ENCODE assay signal across 11 cellular contexts in the genomic region with DNA sequence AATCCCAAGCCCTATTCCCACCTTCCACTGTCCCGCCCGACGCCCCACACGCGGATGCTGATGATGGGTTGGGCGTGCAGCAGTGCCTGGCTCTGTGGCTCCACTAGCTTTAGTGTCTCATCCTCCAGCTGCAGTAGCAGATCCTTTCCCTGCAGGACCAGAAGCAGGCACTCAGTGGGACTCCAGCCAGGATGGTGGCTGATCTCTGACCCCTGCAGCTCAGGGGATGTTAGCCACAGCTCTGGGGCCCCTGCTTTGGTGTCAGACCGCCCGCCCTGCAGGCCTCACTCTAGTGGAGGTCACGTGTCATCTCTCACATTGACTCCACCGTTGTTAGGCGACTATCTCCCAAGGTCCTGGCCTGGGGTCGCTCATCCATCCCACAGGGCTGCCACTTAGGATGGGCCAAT. TPM values are rescaled to one million over a fixed set of nuclear protein-coding genes. Genes with fewer than 3 reads are reported as not detected.
A peak's percentile ranks its signal among the peaks of the same experiment; 100 is the strongest.
DNase-seq lines count a peak whose midpoint lies in the region; ATAC-seq, FAIRE-seq and TF ChIP-seq lines count a peak whose summit lies in the region.
"Had no signal": no experiment of that assay in that cellular context is flagged by ENCODE, and none has a peak within 500 bp of the region (broad histone marks: within the 10 kb centered on the region; RNA-seq: fewer than 3 reads in every experiment).

No MANE protein-coding gene starts in this region.

- DNase-seq in GM10248 (ENCODE audit: extremely low spot score) (peak; percentile 51), neural progenitor cell (ENCODE audit: low spot score) (no peak), GM23248 (no peak), NCI-H1105 treated with DMSO at 0.1 percent for 48 hours (lab: John Stamatoyannopoulos, UW) (no peak), kidney (no peak)
- DNase-seq: DMS153 had no signal

- FAIRE-seq in kidney (lab: Jason Lieb, UNC) = no peak
- FAIRE-seq: urothelium cell line had no signal

- WGBS in GM23248 (ENCODE audit: low coverage in 1 of 2, low lambda C conversion rate in 2 of 2, missing lambda C conversion rate in 2 of 2), 2 experiments = 97 to 98% methylated on average over 11 of the region's 12 CpGs

- H3K27me3 Mint-ChIP-seq in neural progenitor cell (ENCODE audit: insufficient read depth, low read depth) = peaks cover 2% of the 10 kb centered on the region
- H3K27me3 Mint-ChIP-seq: brain had no signal

- in situ Hi-C loops in GM23248 (cut with MboI) = no loop called here

- H3K27ac Mint-ChIP-seq in neural progenitor cell = no peak overlapping the region

- H3K9ac ChIP-seq in neural progenitor cell = no peak overlapping the region
- H3K9ac ChIP-seq in GM23248 = no peak overlapping the region
- no peak overlapping the region for H3K9ac ChIP-seq in kidney (ENCODE audit: low read length in 2 of 2)

- intact Hi-C loops in kidney (cut with DNase I) = no loop called here

- CTCF ChIA-PET in GM10248 (lab: Yijun Ruan, JAX) = interaction anchor here (0.8 to 8.2 kb wide), 10 partner anchors 9 to 129 kb away, joined by 3 to 63 read pairs (median 6); partner anchors contain the start of genes APBB1, HPX and SMPD1

- no peaks in the 10 kb centered on the region for H3K79me2 ChIP-seq in neural progenitor cell (ENCODE audit: low read depth)
- no peaks in the 10 kb centered on the region for H3K79me2 ChIP-seq in GM23248 (ENCODE audit: insufficient read depth)

- H3F3A ChIP-seq in neural progenitor cell (ENCODE audit: low read depth) (peaks cover 15% of the 10 kb centered on the region), GM23248 (ENCODE audit: insufficient read depth) (peaks cover 18% of the 10 kb centered on the region)

- TF ChIP-seq CTCF in GM10248 (IDR thresholded peaks at IDR 0.05; ENCODE audit: control extremely low read depth, extremely low read depth, low read depth, missing control alignments) = no peak
- TF ChIP-seq CTCF in neural progenitor cell (IDR thresholded peaks at IDR 0.05) = no peak
- TF ChIP-seq CTCF in kidney (IDR thresholded peaks at IDR 0.05; ENCODE audit: borderline replicate concordance, extremely low read depth, insufficient read depth) = no peak

- H3K9me3 Mint-ChIP-seq in neural progenitor cell = no peaks in the 10 kb centered on the region
- H3K9me3 Mint-ChIP-seq: brain had no signal

- no peak overlapping the region for H3K4me2 ChIP-seq in neural progenitor cell
- H3K4me2 ChIP-seq in GM23248 (ENCODE audit: unreplicated experiment) = no peak overlapping the region

- H3K4me1 ChIP-seq in neural progenitor cell (peaks cover 10% of the 10 kb centered on the region), GM23248 (ENCODE audit: insufficient read depth) (peaks cover 12% of the 10 kb centered on the region), kidney (ENCODE audit: control insufficient read depth in 1 of 2, insufficient read depth in 1 of 2, low read depth in 1 of 2, low read length in 2 of 2) (peaks cover 6 to 17% of the 10 kb centered on the region in 2 donors)

- H3K36me3 Mint-ChIP-seq in neural progenitor cell = peaks cover 27% of the 10 kb centered on the region

- no peak overlapping the region for H3K4me3 Mint-ChIP-seq in neural progenitor cell

- H3K4me1 Mint-ChIP-seq in neural progenitor cell = peaks cover 57% of the 10 kb centered on the region

- no peaks in the 10 kb centered on the region for H3K9me2 ChIP-seq in GM23248 (ENCODE audit: insufficient read depth)

- H3K36me3 ChIP-seq in neural progenitor cell (no peaks in the 10 kb centered on the region), GM23248 (ENCODE audit: low read depth) (no peaks in the 10 kb centered on the region), kidney (ENCODE audit: control insufficient read depth in 1 of 2, insufficient read depth in 2 of 2, low read length in 2 of 2) (peaks cover 2 to 15% of the 10 kb centered on the region in 2 donors)

- H4K20me1 ChIP-seq in neural progenitor cell (ENCODE audit: low read depth) (peaks cover 25% of the 10 kb centered on the region), GM23248 (ENCODE audit: insufficient read depth) (no peaks in the 10 kb centered on the region)

- H3K4me3 ChIP-seq in neural progenitor cell (no peak overlapping the region), GM23248 (no peak overlapping the region), kidney (ENCODE audit: low read length in 2 of 2) (no peak overlapping the region)

- POLR2A ChIA-PET in GM10248 (lab: Yijun Ruan, JAX) = interaction anchor here (0.5 to 1.0 kb wide), 2 partner anchors 17 to 1584 kb away, joined by 5 to 12 read pairs; partner anchors contain the start of gene APBB1

- H3K27ac ChIP-seq in cingulate gyrus (ENCODE audit: low read depth, low read length) (peak overlapping the region; percentile 74), neural progenitor cell (no peak overlapping the region), GM23248 (no peak overlapping the region), kidney (ENCODE audit: low read depth in 2 of 2, low read length in 2 of 2) (no peak overlapping the region)

- H3K27me3 ChIP-seq in neural progenitor cell (no peaks in the 10 kb centered on the region), GM23248 (replicated peaks; ENCODE audit: insufficient read depth) (no peaks in the 10 kb centered on the region)

- H3K9me3 ChIP-seq in neural progenitor cell (ENCODE audit: low read depth) = no peaks in the 10 kb centered on the region
- no peaks in the 10 kb centered on the region for H3K9me3 ChIP-seq in GM23248 (ENCODE audit: low read depth)
- H3K9me3 ChIP-seq in kidney (ENCODE audit: control insufficient read depth in 1 of 2, low read length in 2 of 2) = no peaks in the 10 kb centered on the region

- ATAC-seq in GM21360 (IDR thresholded peaks at IDR 0.05; ENCODE audit: unreplicated experiment) = peak; percentile 25
- ATAC-seq in HG03280 (IDR thresholded peaks at IDR 0.05; ENCODE audit: unreplicated experiment) = peak; percentile 56

- no peak overlapping the region for H2AFZ ChIP-seq in neural progenitor cell (replicated peaks)
- H2AFZ ChIP-seq in GM23248 = no peak overlapping the region

RNA-seq across cellular contexts. Expression of gene SMPD1, which starts 11.8 kb away (rescaled TPM):
- total RNA-seq in neural progenitor cell (ENCODE audit: low replicate concordance) (9.4 and 11.3 TPM in 2 replicates), kidney (76.0 TPM)
- total RNA-seq in GM23248 (2014; rRNA removed; shearing (Covaris generic)) = 70.1 and 87.8 TPM in 2 replicates
- polyA plus RNA-seq in GM23248 (2016; fragmentation: Nextera tagmentation; extraction: Ambion mirVana) (67.9 and 72.3 TPM in 2 replicates), kidney (ENCODE audit: insufficient read depth, low read depth, low replicate concordance) (155 TPM)

RNA-seq across cellular contexts. Expression of gene APBB1, which starts 16.8 kb away (rescaled TPM):
- total RNA-seq in neural progenitor cell (ENCODE audit: low replicate concordance) (38.5 and 64.9 TPM in 2 replicates), kidney (43.7 TPM)
- 43.8 and 46.2 TPM in 2 replicates for total RNA-seq in GM23248 (2014; rRNA removed; shearing (Covaris generic))
- polyA plus RNA-seq in GM23248 (2016; fragmentation: Nextera tagmentation; extraction: Ambion mirVana) (42.3 and 43.1 TPM in 2 replicates), kidney (ENCODE audit: insufficient read depth, low read depth, low replicate concordance) (67.2 TPM)

RNA-seq across cellular contexts. Expression of gene HPX, which starts 38.7 kb away (rescaled TPM):
- total RNA-seq in neural progenitor cell (ENCODE audit: low replicate concordance) (0.56 TPM in 2 replicates), kidney (1.3 TPM)
- total RNA-seq in GM23248 (2014; rRNA removed; shearing (Covaris generic)) = 0.22 and 1.1 TPM in 2 replicates
- polyA plus RNA-seq in GM23248 (2016; fragmentation: Nextera tagmentation; extraction: Ambion mirVana) (0.43 and 0.46 TPM in 2 replicates), kidney (ENCODE audit: insufficient read depth, low read depth, low replicate concordance) (0.88 TPM)
